8 cellular contexts compared by ENCODE assay signal in the genomic region with DNA sequence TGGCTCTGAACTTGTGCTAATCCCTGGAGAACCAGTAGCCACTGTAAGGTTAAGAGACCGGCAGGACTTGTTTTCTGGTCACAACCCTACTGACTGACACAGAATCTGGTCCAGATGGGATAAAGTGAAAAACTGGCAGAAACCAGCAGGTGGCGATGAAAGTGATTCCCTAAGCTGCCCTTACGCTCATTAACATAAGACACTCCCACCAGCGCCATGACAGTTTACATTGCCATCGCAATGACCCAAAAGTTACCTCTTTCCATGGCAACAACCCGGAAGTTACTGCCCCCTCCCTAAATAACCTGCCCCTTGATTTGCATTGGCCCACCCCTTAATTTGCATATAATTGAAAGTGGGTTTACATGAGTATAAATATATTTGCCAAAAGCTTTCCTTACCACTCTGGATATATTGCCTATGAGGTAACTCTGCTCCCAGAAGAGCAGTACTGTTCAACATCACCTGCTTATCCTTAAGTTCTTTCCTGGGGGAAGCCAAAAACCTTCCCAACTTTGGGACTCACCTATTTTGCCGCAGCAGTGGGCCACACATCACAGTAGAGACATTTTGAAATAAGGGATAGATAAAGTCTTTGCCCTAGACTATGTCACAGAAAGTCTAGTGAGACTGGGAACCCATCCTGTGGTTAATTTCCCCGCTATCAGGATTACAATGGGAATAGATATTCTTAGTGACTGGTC. TPM values are rescaled to one million over a fixed set of nuclear protein-coding genes. Genes with fewer than 3 reads are reported as not detected.
A peak's percentile ranks its signal among the peaks of the same experiment; 100 is the strongest.
DNase-seq lines count a peak whose midpoint lies in the region; ATAC-seq, FAIRE-seq and TF ChIP-seq lines count a peak whose summit lies in the region.

No MANE protein-coding gene starts in this region.

- TF ChIP-seq CTCF in AG04450 (IDR thresholded peaks at IDR 0.05; ENCODE audit: low read depth, low read length) = peak; percentile 45
- TF ChIP-seq CTCF in astrocyte of the spinal cord (IDR thresholded peaks at IDR 0.05; ENCODE audit: low read depth, low read length) = peak; percentile 50

- ATAC-seq in GM18858 (IDR thresholded peaks at IDR 0.05; ENCODE audit: unreplicated experiment) (no peak), HG03108 (IDR thresholded peaks at IDR 0.05; ENCODE audit: unreplicated experiment) (no peak)

- POLR2A ChIA-PET in AG04450 (lab: Yijun Ruan, JAX) = no interaction called here

- DNase-seq in AG04450 (ENCODE audit: low read depth, low spot score) = no peak
- no peak for DNase-seq in GM12891 (ENCODE audit: insufficient read length, low spot score)
- peak; percentile 24 for DNase-seq in NCI-H69 (lab: John Stamatoyannopoulos, UW)
- peak; percentile 51 for DNase-seq in astrocyte of the spinal cord (ENCODE audit: low read depth, low spot score)
- peak; percentile 66 to 87 for DNase-seq in lung microvascular endothelial cell (ENCODE audit: low read depth in 2 of 2)
- no peak for DNase-seq in HCEC 1CT

- no peak overlapping the region for H3K27ac ChIP-seq in AG04450 (ENCODE audit: low read depth, low read length)

- no peak for TF ChIP-seq POLR2A in GM12891 (IDR thresholded peaks at IDR 0.05; ENCODE audit: low read depth, low read length)

- no peaks in the 10 kb centered on the region for H3K9me3 ChIP-seq in AG04450 (ENCODE audit: control insufficient read depth, insufficient read depth, low read length)

- no peak overlapping the region for H3K4me3 ChIP-seq in AG04450 (ENCODE audit: low read depth, low read length)
- no peak overlapping the region for H3K4me3 ChIP-seq in astrocyte of the spinal cord (ENCODE audit: low read depth, low read length)

- FAIRE-seq in GM12891 (lab: Jason Lieb, UNC) = peak; percentile 71

- in situ Hi-C loops in astrocyte of the spinal cord (cut with HindIII; ENCODE audit: low sequenced_read_pairs) = no loop called here

- CTCF ChIA-PET in AG04450 (lab: Charles Lee) = interaction anchor here (1.0 kb wide), 1 partner anchor 16 kb away, joined by 3 read pairs; no protein-coding TSS in a partner anchor

- no peaks in the 10 kb centered on the region for H3K27me3 ChIP-seq in AG04450 (ENCODE audit: control insufficient read depth, insufficient read depth, low read length)

TF ChIP-seq in GM12891, 5 proteins besides CTCF, POLR2A, EP300 and RAD21:
- TF ChIP-seq POU2F2 (IDR thresholded peaks at IDR 0.05; ENCODE audit: low read depth, low read length) = peak; percentile 76; the same call in 1 of the 2 replicates
- TF ChIP-seq POLR2AphosphoS5 (IDR thresholded peaks at IDR 0.05; ENCODE audit: low read depth, low read length) = no peak
- TF ChIP-seq TAF1 (IDR thresholded peaks at IDR 0.05; ENCODE audit: low read depth, low read length) = no peak

RNA-seq across cellular contexts. Expression of gene AFF3, which starts 35.8 kb away (rescaled TPM):
- polyA plus RNA-seq in AG04450 (2011; rRNA removed) = 17.9 and 21.8 TPM in 2 replicates
- polyA minus RNA-seq in AG04450 (2011; rRNA and poly(A)+ RNA removed) = 56.8 and 63.4 TPM in 2 replicates
- polyA plus RNA-seq in GM12891 (2012; ENCODE audit: low read depth, missing spikeins) = 5.9 TPM
- under 0.01 TPM in 2 replicates for total RNA-seq in lung microvascular endothelial cell

Comparison
In these comparisons a context has a peak if more than half of its experiments do, and no peak if none do; other contexts are left out.
1. DNase-seq: peak in NCI-H69 (single experiment), astrocyte of the spinal cord (single experiment) and lung microvascular endothelial cell (2 of 2); none in AG04450 (single experiment), GM12891 (single experiment) and HCEC 1CT (single experiment).